8 cellular contexts compared by ENCODE assay signal in the genomic region with DNA sequence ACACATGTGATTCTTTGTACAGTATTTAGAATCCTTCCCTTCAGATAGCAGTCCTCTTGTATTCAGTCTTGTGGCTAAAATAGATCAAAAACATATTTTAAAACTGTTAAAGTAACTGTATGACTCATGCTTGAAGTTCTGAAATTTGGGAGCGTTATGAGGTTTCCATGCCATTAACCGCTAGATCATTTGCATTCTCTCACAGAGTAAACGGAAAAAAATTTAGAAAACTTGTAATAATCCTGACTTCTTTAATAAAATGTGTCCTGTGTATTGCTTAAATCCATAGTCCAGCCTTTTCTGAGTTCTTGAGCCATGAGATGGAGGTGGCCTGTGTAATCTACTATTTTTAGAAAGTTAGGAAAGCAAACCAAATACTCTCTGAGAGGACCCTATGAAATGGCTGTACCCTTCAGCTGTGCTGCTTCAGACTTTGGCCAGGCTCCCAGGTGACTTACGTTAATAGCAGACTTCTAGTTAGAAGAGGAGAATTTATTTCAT. TPM values are rescaled to one million over a fixed set of nuclear protein-coding genes. Genes with fewer than 3 reads are reported as not detected.
A peak's percentile ranks its signal among the peaks of the same experiment; 100 is the strongest.
DNase-seq lines count a peak whose midpoint lies in the region; ATAC-seq and TF ChIP-seq lines count a peak whose summit lies in the region.

No MANE protein-coding gene starts in this region.

- H3K9ac ChIP-seq in SK-N-MC (ENCODE audit: insufficient read length) (peak overlapping the region; percentile 89), skeletal muscle satellite cell (ENCODE audit: low read depth, low read length) (peak overlapping the region; percentile 75)

- H3K4me1 ChIP-seq in foreskin keratinocyte (peaks cover 24% of the 10 kb centered on the region), skeletal muscle satellite cell (ENCODE audit: control insufficient read depth, insufficient read depth, low read length) (peaks cover 85% of the 10 kb centered on the region)

- CTCF ChIA-PET in AG04449 (lab: Yijun Ruan, JAX) = interaction anchor here (1.9 kb wide), 1 partner anchor 230 kb away, joined by 8 read pairs; no protein-coding TSS in a partner anchor

- DNase-seq in AG04449 (ENCODE audit: low read depth, low spot score) = peak; percentile 79
- peak; percentile 73 for DNase-seq in SK-N-MC (ENCODE audit: low read depth, low spot score)
- peak in 1 of 2 donors; percentile 30 for DNase-seq in foreskin keratinocyte
- DNase-seq in NCI-H2227 (lab: John Stamatoyannopoulos, UW; ENCODE audit: unreplicated experiment) = no peak
- no peak for DNase-seq in Ammon's horn (ENCODE audit: low spot score)

- H3K36me3 ChIP-seq in SK-N-MC (ENCODE audit: insufficient read depth, low read length) (peaks cover 42% of the 10 kb centered on the region), skeletal muscle satellite cell (ENCODE audit: insufficient read depth, low read length) (peaks cover 28% of the 10 kb centered on the region)

- no peaks in the 10 kb centered on the region for H3K27me3 ChIP-seq in foreskin keratinocyte
- H3K27me3 ChIP-seq in skeletal muscle satellite cell (ENCODE audit: control insufficient read depth, insufficient read depth, low read length) = no peaks in the 10 kb centered on the region

- H3K27ac ChIP-seq in SK-N-MC (peak overlapping the region; percentile 87), foreskin keratinocyte (no peak overlapping the region)

- ATAC-seq in GM18909 (IDR thresholded peaks at IDR 0.05; ENCODE audit: poor library complexity, unreplicated experiment) (peak; percentile 72), HG03097 (IDR thresholded peaks at IDR 0.05; ENCODE audit: low FRiP score, unreplicated experiment) (peak; percentile 48), foreskin keratinocyte (peak; percentile 19)

- no peak for TF ChIP-seq CTCF in AG04449 (IDR thresholded peaks at IDR 0.05; ENCODE audit: insufficient read depth, low read length, missing control alignments)
- no peak for TF ChIP-seq CTCF in foreskin keratinocyte (conservative IDR thresholded peaks at IDR 0.05)

- H3K4me3 ChIP-seq in AG04449 (ENCODE audit: low read depth, low read length) (no peak overlapping the region), SK-N-MC (peak overlapping the region; percentile 82), skeletal muscle satellite cell (ENCODE audit: low read length) (no peak overlapping the region)

- POLR2A ChIA-PET in AG04449 (lab: Yijun Ruan, JAX) = interaction anchor here (0.7 to 1.2 kb wide), 3 partner anchors 12 to 74 kb away, joined by 3 to 7 read pairs (median 4); partner anchors contain the start of gene MBNL1

- H3K4me2 ChIP-seq in skeletal muscle satellite cell (ENCODE audit: low read length) = peak overlapping the region; percentile 82

- no peaks in the 10 kb centered on the region for H3K9me3 ChIP-seq in SK-N-MC (ENCODE audit: low read depth, low read length)
- H3K9me3 ChIP-seq in skeletal muscle satellite cell (replicated peaks; ENCODE audit: low read length) = no peaks in the 10 kb centered on the region

RNA-seq across cellular contexts. Expression of gene MBNL1, which starts 33.8 kb away (rescaled TPM):
- total RNA-seq in foreskin keratinocyte = 66.8 and 72.7 TPM in 2 replicates
- 14.1 and 16.8 TPM in 2 replicates for polyA plus RNA-seq in foreskin keratinocyte
- 171 and 173 TPM in 2 replicates for total RNA-seq in skeletal muscle satellite cell (2012; rRNA removed)

Comparison
In these comparisons a context has a peak if more than half of its experiments do, and no peak if none do; other contexts are left out.
1. DNase-seq: peak in AG04449 (single experiment) and SK-N-MC (single experiment); none in NCI-H2227 (single experiment) and Ammon's horn (single experiment).
2. ATAC-seq: peak in every context shown above with its lines; median percentile 72 in GM18909; 48 in HG03097; 19 in foreskin keratinocyte.